11 cellular contexts compared by ENCODE assay signal in the genomic region with DNA sequence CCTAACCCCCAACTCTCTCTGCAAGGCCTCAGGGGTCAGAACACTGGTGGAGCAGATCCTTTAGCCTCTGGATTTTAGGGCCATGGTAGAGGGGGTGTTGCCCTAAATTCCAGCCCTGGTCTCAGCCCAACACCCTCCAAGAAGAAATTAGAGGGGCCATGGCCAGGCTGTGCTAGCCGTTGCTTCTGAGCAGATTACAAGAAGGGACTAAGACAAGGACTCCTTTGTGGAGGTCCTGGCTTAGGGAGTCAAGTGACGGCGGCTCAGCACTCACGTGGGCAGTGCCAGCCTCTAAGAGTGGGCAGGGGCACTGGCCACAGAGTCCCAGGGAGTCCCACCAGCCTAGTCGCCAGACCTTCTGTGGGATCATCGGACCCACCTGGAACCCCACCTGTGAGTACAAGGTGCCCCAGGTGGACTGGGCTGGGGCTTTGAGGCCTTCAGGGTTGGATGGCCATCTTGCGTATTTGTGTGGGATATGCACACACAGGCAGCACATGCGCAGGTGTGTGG. TPM values are rescaled to one million over a fixed set of nuclear protein-coding genes. Genes with fewer than 3 reads are reported as not detected.
A peak's percentile ranks its signal among the peaks of the same experiment; 100 is the strongest.
DNase-seq lines count a peak whose midpoint lies in the region; ATAC-seq and TF ChIP-seq lines count a peak whose summit lies in the region.
"Had no signal": no experiment of that assay in that cellular context is flagged by ENCODE, and none has a peak within 500 bp of the region (broad histone marks: within the 10 kb centered on the region; RNA-seq: fewer than 3 reads in every experiment).

A gene (plus strand): TSS at position 317 of the 513 bp plus-strand sequence. CDS start 1,456 bp downstream, outside the sequence.

- no peak within 1 kb of the TSS for H3K4me2 ChIP-seq in mesendoderm (ENCODE audit: low read length)

- no peak for DNase-seq in activated naive CD8-positive, alpha-beta T cell treated with anti-CD3 and anti-CD28 coated beads for 36 hours
- DNase-seq in activated naive CD8-positive, alpha-beta T cell treated with anti-CD3 and anti-CD28 coated beads, Interleukin-2, amount 50 U/mL, for 24 hours: no peak
- DNase-seq in mesendoderm: no peak
- DNase-seq in tibial nerve (ENCODE audit: low spot score in 2 of 2): no peak
- no peak for DNase-seq in GM19238 (ENCODE audit: insufficient read length, low spot score)
- DNase-seq in cerebellar cortex (ENCODE audit: low spot score): no peak
- DNase-seq in NCI-H1436 (lab: John Stamatoyannopoulos, UW): no peak
- DNase-seq: activated naive CD4-positive, alpha-beta T cell had no signal

- ATAC-seq in activated naive CD8-positive, alpha-beta T cell treated with anti-CD3 and anti-CD28 coated beads, Interleukin-2, amount 50 U/mL, for 24 hours: no peak

- H3K36me3 ChIP-seq in mesendoderm (ENCODE audit: control insufficient read depth, insufficient read depth, low read length): no peaks in the 10 kb centered on the region
- H3K36me3 ChIP-seq in tibial nerve: no peaks in the 10 kb centered on the region
- H3K36me3 ChIP-seq: left lung had no signal

- H3K4me1 ChIP-seq in mesendoderm (ENCODE audit: control insufficient read depth, low read depth, low read length) (peaks cover 1% of the 10 kb centered on the region), tibial nerve (peaks cover 0 to 63% (median 34%) of the 10 kb centered on the region in 4 donors)

- peak within 1 kb of the TSS; percentile 16 for H3K9ac ChIP-seq in mesendoderm (ENCODE audit: low read length)

- no peaks in the 10 kb centered on the region for H3K9me3 ChIP-seq in tibial nerve
- H3K9me3 ChIP-seq: left lung had no signal

- no peaks in the 10 kb centered on the region for H3K9me3 Mint-ChIP-seq in activated naive CD8-positive, alpha-beta T cell treated with anti-CD3 and anti-CD28 coated beads for 36 hours
- H3K9me3 Mint-ChIP-seq in activated naive CD8-positive, alpha-beta T cell treated with anti-CD3 and anti-CD28 coated beads, Interleukin-2, amount 50 U/mL, for 24 hours: no peaks in the 10 kb centered on the region
- H3K9me3 Mint-ChIP-seq in brain: no peaks in the 10 kb centered on the region

- no peak within 1 kb of the TSS for H2BK120ac ChIP-seq in mesendoderm (ENCODE audit: low read depth, low read length)

- H3K79me2 ChIP-seq in mesendoderm (ENCODE audit: control insufficient read depth, insufficient read depth, low read length): no peaks in the 10 kb centered on the region

- peak within 1 kb of the TSS; percentile 34 for H3K18ac ChIP-seq in mesendoderm (ENCODE audit: low read length)

- H3K36me3 Mint-ChIP-seq in activated naive CD8-positive, alpha-beta T cell treated with anti-CD3 and anti-CD28 coated beads for 36 hours: no peaks in the 10 kb centered on the region
- H3K36me3 Mint-ChIP-seq in activated naive CD8-positive, alpha-beta T cell treated with anti-CD3 and anti-CD28 coated beads, Interleukin-2, amount 50 U/mL, for 24 hours (ENCODE audit: low read depth): no peaks in the 10 kb centered on the region
- H3K36me3 Mint-ChIP-seq in brain: no peaks in the 10 kb centered on the region

- H3K4me3 ChIP-seq in mesendoderm (ENCODE audit: low read length) (no peak within 1 kb of the TSS), tibial nerve (peak within 1 kb of the TSS in 3 of 4 donors; percentile 19 to 37 (median 25))
- H3K4me3 ChIP-seq: left lung had no signal

- no peak within 1 kb of the TSS for H4K8ac ChIP-seq in mesendoderm (ENCODE audit: low read depth, low read length)

- peak within 1 kb of the TSS; percentile 67 for H3K27ac Mint-ChIP-seq in activated naive CD8-positive, alpha-beta T cell treated with anti-CD3 and anti-CD28 coated beads for 36 hours
- no peak within 1 kb of the TSS for H3K27ac Mint-ChIP-seq in activated naive CD8-positive, alpha-beta T cell treated with anti-CD3 and anti-CD28 coated beads, Interleukin-2, amount 50 U/mL, for 24 hours
- H3K27ac Mint-ChIP-seq in brain: peak within 1 kb of the TSS; percentile 96 to 100 (median 97)

- peak; percentile 42 to 46 for TF ChIP-seq POLR2A in tibial nerve (IDR thresholded peaks at IDR 0.05)

- no peaks in the 10 kb centered on the region for H3K79me1 ChIP-seq in mesendoderm (ENCODE audit: low read length)

- no peak within 1 kb of the TSS for H4K5ac ChIP-seq in mesendoderm (ENCODE audit: low read length)

- H2AK5ac ChIP-seq in mesendoderm (ENCODE audit: low read length): no peak within 1 kb of the TSS

- TF ChIP-seq CTCF in brain (conservative IDR thresholded peaks at IDR 0.05) (no peak), tibial nerve (IDR thresholded peaks at IDR 0.05) (no peak)

- H3K27me3 ChIP-seq in mesendoderm (ENCODE audit: insufficient read depth, low read length, poor library complexity) (no peaks in the 10 kb centered on the region), tibial nerve (no peaks in the 10 kb centered on the region)

- H3K23ac ChIP-seq in mesendoderm (ENCODE audit: low read length): no peak within 1 kb of the TSS

- no peak within 1 kb of the TSS for H2BK15ac ChIP-seq in mesendoderm (replicated peaks; ENCODE audit: low read depth)

- peak within 1 kb of the TSS; percentile 43 for H3K56ac ChIP-seq in mesendoderm (ENCODE audit: low read length)

- H3K4me1 Mint-ChIP-seq in activated naive CD8-positive, alpha-beta T cell treated with anti-CD3 and anti-CD28 coated beads for 36 hours: peaks cover 4% of the 10 kb centered on the region
- peaks cover 6% of the 10 kb centered on the region for H3K4me1 Mint-ChIP-seq in activated naive CD8-positive, alpha-beta T cell treated with anti-CD3 and anti-CD28 coated beads, Interleukin-2, amount 50 U/mL, for 24 hours
- peaks cover 61% of the 10 kb centered on the region for H3K4me1 Mint-ChIP-seq in brain

- no CpG with 5 or more reads among the region's 8 CpGs for WGBS in mesendoderm (ENCODE audit: extremely low coverage, insufficient coverage, low lambda C conversion rate)
- 61 to 62% methylated on average over 4 to 8 of the region's 8 CpGs for WGBS in tibial nerve, 2 donors

- H3K4me3 Mint-ChIP-seq in activated naive CD8-positive, alpha-beta T cell treated with anti-CD3 and anti-CD28 coated beads for 36 hours: no peak within 1 kb of the TSS
- no peak within 1 kb of the TSS for H3K4me3 Mint-ChIP-seq in activated naive CD8-positive, alpha-beta T cell treated with anti-CD3 and anti-CD28 coated beads, Interleukin-2, amount 50 U/mL, for 24 hours
- H3K4me3 Mint-ChIP-seq in brain: peak within 1 kb of the TSS; percentile 47 to 78 (median 71)

- H2BK5ac ChIP-seq in mesendoderm (ENCODE audit: low read length): no peak within 1 kb of the TSS

- H3K27ac ChIP-seq in mesendoderm (ENCODE audit: low read depth, low read length) (peak within 1 kb of the TSS; percentile 53), tibial nerve (peak within 1 kb of the TSS; percentile 74 to 94 (median 88))
- H3K27ac ChIP-seq: VCaP had no signal

- peaks cover 16% of the 10 kb centered on the region for H3K27me3 Mint-ChIP-seq in activated naive CD8-positive, alpha-beta T cell treated with anti-CD3 and anti-CD28 coated beads for 36 hours
- H3K27me3 Mint-ChIP-seq in activated naive CD8-positive, alpha-beta T cell treated with anti-CD3 and anti-CD28 coated beads, Interleukin-2, amount 50 U/mL, for 24 hours: peaks cover 12% of the 10 kb centered on the region
- peaks cover 8% of the 10 kb centered on the region for H3K27me3 Mint-ChIP-seq in brain

- peak; percentile 62 to 87 for TF ChIP-seq EP300 in tibial nerve (IDR thresholded peaks at IDR 0.05)

- H3K4ac ChIP-seq in mesendoderm (ENCODE audit: low read depth, low read length): peak within 1 kb of the TSS; percentile 22

RNA-seq across cellular contexts. Expression of the gene that starts here (rescaled TPM):
- total RNA-seq in activated naive CD8-positive, alpha-beta T cell treated with anti-CD3 and anti-CD28 coated beads for 36 hours: 1 to 10 TPM in 1 of 2 experiments, under 1 TPM in 1; 0.58 to 1.0 TPM
- polyA plus RNA-seq in brain (ENCODE audit: insufficient read depth, low read depth, low replicate concordance): 12.1 TPM
- polyA plus RNA-seq in mesendoderm (2013, experiment 1 of 2): 0.20 TPM
- polyA plus RNA-seq in mesendoderm (2013, experiment 2 of 2): 0.28 TPM
- 10 to 100 TPM; 33.2 to 53.2 (median 45.7) TPM for total RNA-seq in tibial nerve

Comparison
In these comparisons a context has a peak if more than half of its experiments do, and no peak if none do; other contexts are left out.
1. RNA of the gene that starts here (total RNA-seq): 33.2 to 53.2 TPM in tibial nerve; 0.58 to 1.0 TPM in activated naive CD8-positive, alpha-beta T cell treated with anti-CD3 and anti-CD28 coated beads for 36 hours; every median in the first group is over 10 times any median in the second.
2. H3K4me3 Mint-ChIP-seq: peak in brain (5 of 5); none in activated naive CD8-positive, alpha-beta T cell treated with anti-CD3 and anti-CD28 coated beads for 36 hours (single experiment) and activated naive CD8-positive, alpha-beta T cell treated with anti-CD3 and anti-CD28 coated beads, Interleukin-2, amount 50 U/mL, for 24 hours (single experiment).